Comparison of ENCODE assay signal across 33 cellular contexts in the genomic region with DNA sequence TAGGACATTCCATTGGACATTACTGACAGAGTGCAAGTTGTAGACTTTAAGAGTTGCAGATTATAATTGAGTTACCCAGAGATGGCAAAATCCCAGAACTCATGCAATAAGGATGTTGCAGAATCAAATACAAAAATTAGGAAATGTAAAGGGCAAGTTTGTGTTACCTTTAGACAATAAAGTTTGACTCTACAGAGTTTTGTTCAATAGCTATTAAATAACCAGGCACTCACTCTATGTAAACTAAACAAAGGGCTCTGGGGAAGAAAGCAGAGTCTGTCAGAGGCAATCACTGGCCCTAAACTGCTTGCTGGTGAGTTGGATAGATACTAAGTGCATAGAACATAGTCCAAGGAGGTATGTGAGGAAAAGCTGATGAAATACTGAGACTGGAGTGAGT. TPM values are rescaled to one million over a fixed set of nuclear protein-coding genes. Genes with fewer than 3 reads are reported as not detected.
DNase-seq lines count a peak whose midpoint lies in the region; ATAC-seq and TF ChIP-seq lines count a peak whose summit lies in the region.
"Had no signal": no experiment of that assay in that cellular context is flagged by ENCODE, and none has a peak within 500 bp of the region (broad histone marks: within the 10 kb centered on the region; RNA-seq: fewer than 3 reads in every experiment).

No MANE protein-coding gene starts in this region.

- H3K9me3 Mint-ChIP-seq in CD14-positive monocyte, result peaks cover 0 to 3% (median 0%) of the 10 kb centered on the region in 7 donors
- H3K9me3 Mint-ChIP-seq in CD8-positive, alpha-beta memory T cell, result no peaks in the 10 kb centered on the region
- H3K9me3 Mint-ChIP-seq: activated naive CD8-positive, alpha-beta T cell treated with anti-CD3 and anti-CD28 coated beads, Interleukin-2, amount 50 U/mL, for 24 hours; activated T-cell treated with anti-CD3 and anti-CD28 coated beads, Interleukin-2, amount 50 U/mL, for 24 hours; GM23338; neural crest cell; T-helper 2 cell treated with Interferon-gamma antibody and Interleukin-4, amounts not matched to agents 5 μg/mL and 100 μg/mL, for 36 hours had no signal

- no peak overlapping the region for H3K4me3 Mint-ChIP-seq in CD14-positive monocyte
- peak overlapping the region in 1 of 7 donors; percentile 7 for H3K4me3 Mint-ChIP-seq in CD8-positive, alpha-beta memory T cell
- H3K4me3 Mint-ChIP-seq: activated naive CD8-positive, alpha-beta T cell treated with anti-CD3 and anti-CD28 coated beads, Interleukin-2, amount 50 U/mL, for 24 hours; activated T-cell treated with anti-CD3 and anti-CD28 coated beads, Interleukin-2, amount 50 U/mL, for 24 hours; GM23338; neural crest cell; T-helper 2 cell treated with Interferon-gamma antibody and Interleukin-4, amounts not matched to agents 5 μg/mL and 100 μg/mL, for 36 hours had no signal

- no peak for ATAC-seq in GM19452 (IDR thresholded peaks at IDR 0.05; ENCODE audit: unreplicated experiment)
- ATAC-seq: activated naive CD8-positive, alpha-beta T cell treated with anti-CD3 and anti-CD28 coated beads, Interleukin-2, amount 50 U/mL, for 24 hours; GM23338; Panc1; SK-N-SH treated with all-trans-retinoic acid at 6 μM for 48 hours had no signal

- H3K36me3 Mint-ChIP-seq in CD14-positive monocyte, result peaks cover 0 to 5% of the 10 kb centered on the region in 2 donors
- no peaks in the 10 kb centered on the region for H3K36me3 Mint-ChIP-seq in CD8-positive, alpha-beta memory T cell

- no peaks in the 10 kb centered on the region for H3K36me3 ChIP-seq in CD8-positive, alpha-beta memory T cell (ENCODE audit: insufficient read depth, low read length)
- H3K36me3 ChIP-seq in effector memory CD4-positive, alpha-beta T cell (ENCODE audit: control insufficient read depth, insufficient read depth, low read length), result no peaks in the 10 kb centered on the region
- no peaks in the 10 kb centered on the region for H3K36me3 ChIP-seq in neutrophil
- no peaks in the 10 kb centered on the region for H3K36me3 ChIP-seq in sigmoid colon
- H3K36me3 ChIP-seq: BLaER1 treated with 17β-estradiol and CSF1 and Interleukin-3, amounts not matched to agents 10 nM and 100 nM; esophagus muscularis mucosa; stomach; thyroid gland; vagina had no signal

- no peak for DNase-seq in CD14-positive monocyte (ENCODE audit: low spot score)
- DNase-seq in CD8-positive, alpha-beta memory T cell, result no peak
- no peak for DNase-seq in effector memory CD4-positive, alpha-beta T cell
- no peak for DNase-seq in hepatic stellate cell (ENCODE audit: low spot score)
- no peak for DNase-seq in sigmoid colon
- DNase-seq: activated CD4-positive, alpha-beta T cell treated with anti-CD3 and anti-CD28 coated beads, Interleukin-2, amount 50 U/mL, for 1 hour; activated effector memory CD4-positive, alpha-beta T cell treated with anti-CD3 and anti-CD28 coated beads, Interleukin-2, amount 50 U/mL, for 16 hours; activated naive CD8-positive, alpha-beta T cell treated with anti-CD3 and anti-CD28 coated beads, Interleukin-2, amount 50 U/mL, for 24 hours; activated T-cell treated with anti-CD3 and anti-CD28 coated beads, Interleukin-2, amount 50 U/mL, for 24 hours; caudate nucleus; EL; hippocampal formation; NCI-H1436; NCI-H2081; NCI-H526; Right ventricle myocardium superior; stimulated activated CD4-positive, alpha-beta T cell treated with anti-CD3 and anti-CD28 coated beads, Interleukin-1b, Interleukin-23, amount 100 ng/mL, for 48 hours; stomach; thyroid gland had no signal

- H3K4me3 ChIP-seq in CD8-positive, alpha-beta memory T cell (ENCODE audit: low read length), result no peak overlapping the region
- H3K4me3 ChIP-seq in effector memory CD4-positive, alpha-beta T cell (ENCODE audit: insufficient read depth, low read depth, low read length, poor library complexity, severe bottlenecking), result no peak overlapping the region
- H3K4me3 ChIP-seq in neutrophil (ENCODE audit: low read depth in 1 of 2, low read length in 1 of 2) (peak overlapping the region in 1 of 2 experiments; percentile 49), sigmoid colon (no peak overlapping the region)
- H3K4me3 ChIP-seq: BLaER1 treated with 17β-estradiol and CSF1 and Interleukin-3, amounts not matched to agents 10 nM and 100 nM; esophagus muscularis mucosa; GM23338; lung; smooth muscle cell; stomach; thyroid gland; vagina had no signal

- intact Hi-C loops in CD14-positive monocyte (cut with micrococcal nuclease), result loop anchor here (5.0 kb wide), 2 partner anchors 38 to 43 kb away; a partner anchor contains a TSS
- intact Hi-C loops in sigmoid colon (cut with DNase I), result loop anchor here (5.0 kb wide), 1 partner anchor 38 kb away; a partner anchor contains a TSS

- TF ChIP-seq POLR2A in sigmoid colon (IDR thresholded peaks at IDR 0.05), result no peak

- POLR2A ChIA-PET in CD8-positive, alpha-beta memory T cell (lab: Charles Lee), result interaction anchor here (3.4 kb wide), 1 partner anchor 40 kb away, joined by 38 read pairs; a partner anchor contains a TSS

- CTCF ChIA-PET in CD8-positive, alpha-beta memory T cell (lab: Charles Lee), result interaction anchor here (4.8 kb wide), 1 partner anchor 40 kb away, joined by 52 read pairs; a partner anchor contains a TSS

- H3K27ac Mint-ChIP-seq in CD14-positive monocyte, result peak overlapping the region; percentile 43 to 84 (median 74)
- peak overlapping the region; percentile 19 to 100 (median 86) for H3K27ac Mint-ChIP-seq in CD8-positive, alpha-beta memory T cell
- H3K27ac Mint-ChIP-seq: activated T-cell treated with anti-CD3 and anti-CD28 coated beads, Interleukin-2, amount 50 U/mL, for 24 hours; GM23338; T-helper 2 cell treated with Interferon-gamma antibody and Interleukin-4, amounts not matched to agents 5 μg/mL and 100 μg/mL, for 36 hours had no signal

- peaks cover 0 to 2% (median 0%) of the 10 kb centered on the region in 3 donors for H3K27me3 Mint-ChIP-seq in CD14-positive monocyte (ENCODE audit: low read depth in 3 of 3)
- H3K27me3 Mint-ChIP-seq in CD8-positive, alpha-beta memory T cell, result no peaks in the 10 kb centered on the region
- H3K27me3 Mint-ChIP-seq: activated naive CD8-positive, alpha-beta T cell treated with anti-CD3 and anti-CD28 coated beads, Interleukin-2, amount 50 U/mL, for 24 hours; activated T-cell treated with anti-CD3 and anti-CD28 coated beads, Interleukin-2, amount 50 U/mL, for 24 hours had no signal

- no peak overlapping the region for H3K27ac ChIP-seq in CD8-positive, alpha-beta memory T cell (ENCODE audit: low read depth, low read length)
- peak overlapping the region; percentile 92 for H3K27ac ChIP-seq in effector memory CD4-positive, alpha-beta T cell (ENCODE audit: insufficient read depth, low read length, poor library complexity, severe bottlenecking)
- H3K27ac ChIP-seq in neutrophil (peak overlapping the region; percentile 91), sigmoid colon (no peak overlapping the region)
- H3K27ac ChIP-seq: BLaER1 treated with 17β-estradiol and CSF1 and Interleukin-3, amounts not matched to agents 10 nM and 100 nM; esophagus muscularis mucosa; parathyroid adenoma; stomach; thyroid gland; vagina had no signal

- no peak for TF ChIP-seq EP300 in sigmoid colon (IDR thresholded peaks at IDR 0.05)

- TF ChIP-seq CTCF in CD14-positive monocyte (IDR thresholded peaks at IDR 0.05) (no peak), neutrophil (IDR thresholded peaks at IDR 0.05) (no peak), sigmoid colon (IDR thresholded peaks at IDR 0.05) (no peak)

- no peaks in the 10 kb centered on the region for H3K27me3 ChIP-seq in CD8-positive, alpha-beta memory T cell (ENCODE audit: insufficient read depth, low read length, poor library complexity, severe bottlenecking)
- H3K27me3 ChIP-seq in effector memory CD4-positive, alpha-beta T cell (replicated peaks; ENCODE audit: control insufficient read depth, insufficient read depth, low read length, poor library complexity, severe bottlenecking), result no peaks in the 10 kb centered on the region
- H3K27me3 ChIP-seq in neutrophil, result no peaks in the 10 kb centered on the region
- H3K27me3 ChIP-seq in sigmoid colon, result no peaks in the 10 kb centered on the region
- H3K27me3 ChIP-seq: BLaER1 treated with 17β-estradiol and CSF1 and Interleukin-3, amounts not matched to agents 10 nM and 100 nM; esophagus muscularis mucosa; stomach; thyroid gland; vagina had no signal

- no peaks in the 10 kb centered on the region for H3K9me3 ChIP-seq in CD8-positive, alpha-beta memory T cell (ENCODE audit: low read length)
- no peaks in the 10 kb centered on the region for H3K9me3 ChIP-seq in effector memory CD4-positive, alpha-beta T cell (ENCODE audit: control insufficient read depth, low read length)
- H3K9me3 ChIP-seq in neutrophil, result no peaks in the 10 kb centered on the region
- no peaks in the 10 kb centered on the region for H3K9me3 ChIP-seq in sigmoid colon
- H3K9me3 ChIP-seq: esophagus muscularis mucosa, stomach, thyroid gland, vagina had no signal

- H3K4me1 ChIP-seq in CD8-positive, alpha-beta memory T cell (ENCODE audit: insufficient read depth, low read length), result peaks cover 75% of the 10 kb centered on the region
- H3K4me1 ChIP-seq in effector memory CD4-positive, alpha-beta T cell (ENCODE audit: control insufficient read depth, insufficient read depth, low read length, poor library complexity, severe bottlenecking), result peaks cover 56% of the 10 kb centered on the region
- H3K4me1 ChIP-seq in neutrophil (ENCODE audit: control insufficient read depth in 1 of 2, insufficient read depth in 1 of 2, low read depth in 1 of 2, low read length in 1 of 2) (peaks cover 92% of the 10 kb centered on the region in 2 experiments), sigmoid colon (peaks cover 0 to 15% (median 6%) of the 10 kb centered on the region in 4 donors)
- H3K4me1 ChIP-seq: parathyroid adenoma had no signal

- peaks cover 79% of the 10 kb centered on the region for H3K4me1 Mint-ChIP-seq in CD14-positive monocyte
- peaks cover 77 to 99% (median 97%) of the 10 kb centered on the region in 3 donors for H3K4me1 Mint-ChIP-seq in CD8-positive, alpha-beta memory T cell

RNA-seq across cellular contexts. Expression of a gene that starts 40.0 kb away (rescaled TPM):
- polyA plus RNA-seq in CD14-positive monocyte, result 10 to 100 TPM; 26.8 to 32.5 TPM
- 10 to 100 TPM; 22.2 to 22.8 TPM for total RNA-seq in CD8-positive, alpha-beta memory T cell
- 94.9 TPM for polyA plus RNA-seq in CD8-positive, alpha-beta memory T cell
- total RNA-seq in sigmoid colon, result 10 to 100 TPM in 3 of 4 donors, 1 to 10 TPM in 1; 8.0 to 11.8 (median 10.8) TPM
- 10 to 100 TPM in 2 of 3 donors, 1 to 10 TPM in 1; 8.4 to 12.6 (median 12.5) TPM for polyA plus RNA-seq in sigmoid colon
- total RNA-seq: LHCN-M2 had no signal

Comparison
In these comparisons a context has a peak if more than half of its experiments do, and no peak if none do; other contexts are left out.
1. H3K27ac ChIP-seq: peak in effector memory CD4-positive, alpha-beta T cell (single experiment) and neutrophil (single experiment); none in CD8-positive, alpha-beta memory T cell (single experiment) and sigmoid colon (0 of 4).